Comparison of ENCODE assay signal across 21 cellular contexts in genomic region chr7:38206071-38206470, GRCh38.
"Had no signal": no experiment of that assay in that cellular context is flagged by ENCODE, and none has a peak within 500 bp of the region (broad histone marks: within the 10 kb centered on the region; RNA-seq: fewer than 3 reads in every experiment).

No MANE protein-coding gene starts in this region.

- H3K27me3 ChIP-seq: MG63, SJSA1 had no signal

- H3K9me3 ChIP-seq: MG63, SJSA1 had no signal

- H3K4me1 ChIP-seq: SJSA1 had no signal

- DNase-seq: KBM-7, MG63, NCI-H1092, NCI-H1105 treated with DMSO at 0.1 percent for 48 hours, NCI-H1417 treated with DMSO at 0.1 percent for 48 hours, NCI-H146, NCI-H1694 treated with DMSO at 0.1 percent for 48 hours, NCI-H1930, NCI-H2081, NCI-H2107, NCI-H226, NCI-H446, NCI-H510A, NCI-H524 treated with DMSO at 0.1 percent for 48 hours, NCI-H69, NCI-H774, Right ventricle myocardium superior, RPMI8226, SIG-M5 had no signal

- H3K4me3 ChIP-seq: MG63, SJSA1, SK-N-MC had no signal

- H3K27ac ChIP-seq: SJSA1, SK-N-MC had no signal
